In the genomic region with DNA sequence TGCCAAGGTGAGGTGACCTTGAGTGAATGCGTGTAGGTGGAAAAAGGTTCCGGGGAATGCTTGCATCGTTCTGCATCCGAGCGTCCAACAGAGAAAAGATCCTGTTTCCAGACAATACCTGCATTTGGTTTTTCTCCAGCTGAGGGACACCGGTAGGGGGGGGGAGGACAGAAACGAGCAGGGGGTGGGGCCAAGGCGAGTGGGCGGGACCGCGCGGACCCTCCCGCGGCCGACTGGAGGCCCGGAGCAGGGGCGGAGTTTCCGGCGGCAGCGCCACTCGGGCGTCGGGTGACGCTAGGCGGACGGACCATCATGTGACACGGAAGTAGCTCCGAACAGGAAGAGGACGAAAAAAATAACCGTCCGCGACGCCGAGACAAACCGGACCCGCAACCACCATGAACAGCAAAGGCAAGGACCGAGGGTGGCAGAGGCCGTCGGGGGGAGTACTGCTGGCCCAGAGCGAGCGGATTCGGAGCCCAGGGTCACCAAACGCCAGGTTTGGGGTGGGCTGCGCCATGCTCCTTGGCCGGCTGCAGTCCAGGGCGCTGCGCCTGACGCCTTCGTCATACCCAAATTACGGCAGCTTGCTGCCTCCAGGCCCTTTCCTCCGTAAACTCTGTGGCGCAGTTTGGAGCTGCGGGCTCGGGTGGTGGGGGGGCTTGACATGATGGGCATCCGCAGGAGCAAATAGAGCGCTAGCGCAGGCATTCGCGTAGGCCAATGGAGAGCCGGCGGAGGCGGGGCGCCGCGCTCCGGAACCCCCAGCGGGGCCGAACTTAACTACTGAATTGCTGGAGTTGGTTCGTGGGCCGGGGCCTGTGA, we compare ENCODE assay signal across 1 cellular context.
TF ChIP-seq lines count a peak whose summit lies in the region.

A gene with protein sequence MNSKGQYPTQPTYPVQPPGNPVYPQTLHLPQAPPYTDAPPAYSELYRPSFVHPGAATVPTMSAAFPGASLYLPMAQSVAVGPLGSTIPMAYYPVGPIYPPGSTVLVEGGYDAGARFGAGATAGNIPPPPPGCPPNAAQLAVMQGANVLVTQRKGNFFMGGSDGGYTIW (plus strand): TSS at position 317 of the 825 bp plus-strand sequence. CDS start 82 bp downstream, at position 399.

TF ChIP-seq in HepG2, 621 proteins besides CTCF, POLR2A, EP300 and RAD21 (continued from another document and continues in another):
- TF ChIP-seq, protein P1, sequence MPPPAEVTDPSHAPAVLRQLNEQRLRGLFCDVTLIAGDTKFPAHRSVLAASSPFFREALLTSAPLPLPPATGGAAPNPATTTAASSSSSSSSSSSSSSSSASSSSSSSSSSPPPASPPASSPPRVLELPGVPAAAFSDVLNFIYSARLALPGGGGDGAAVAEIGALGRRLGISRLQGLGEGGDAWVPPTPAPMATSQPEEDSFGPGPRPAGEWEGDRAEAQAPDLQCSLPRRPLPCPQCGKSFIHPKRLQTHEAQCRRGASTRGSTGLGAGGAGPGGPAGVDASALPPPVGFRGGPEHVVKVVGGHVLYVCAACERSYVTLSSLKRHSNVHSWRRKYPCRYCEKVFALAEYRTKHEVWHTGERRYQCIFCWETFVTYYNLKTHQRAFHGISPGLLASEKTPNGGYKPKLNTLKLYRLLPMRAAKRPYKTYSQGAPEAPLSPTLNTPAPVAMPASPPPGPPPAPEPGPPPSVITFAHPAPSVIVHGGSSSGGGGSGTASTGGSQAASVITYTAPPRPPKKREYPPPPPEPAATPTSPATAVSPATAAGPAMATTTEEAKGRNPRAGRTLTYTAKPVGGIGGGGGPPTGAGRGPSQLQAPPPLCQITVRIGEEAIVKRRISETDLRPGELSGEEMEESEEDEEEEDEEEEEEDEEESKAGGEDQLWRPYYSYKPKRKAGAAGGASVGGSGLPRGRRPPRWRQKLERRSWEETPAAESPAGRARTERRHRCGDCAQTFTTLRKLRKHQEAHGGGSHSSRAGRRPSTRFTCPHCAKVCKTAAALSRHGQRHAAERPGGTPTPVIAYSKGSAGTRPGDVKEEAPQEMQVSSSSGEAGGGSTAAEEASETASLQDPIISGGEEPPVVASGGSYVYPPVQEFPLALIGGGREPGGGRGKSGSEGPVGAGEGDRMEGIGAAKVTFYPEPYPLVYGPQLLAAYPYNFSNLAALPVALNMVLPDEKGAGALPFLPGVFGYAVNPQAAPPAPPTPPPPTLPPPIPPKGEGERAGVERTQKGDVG (CRISPR knock-in tag; IDR thresholded peaks at IDR 0.05; ENCODE audit: borderline replicate concordance), result no peak; the same call in 1 of the 2 replicates
- TF ChIP-seq, protein P2, sequence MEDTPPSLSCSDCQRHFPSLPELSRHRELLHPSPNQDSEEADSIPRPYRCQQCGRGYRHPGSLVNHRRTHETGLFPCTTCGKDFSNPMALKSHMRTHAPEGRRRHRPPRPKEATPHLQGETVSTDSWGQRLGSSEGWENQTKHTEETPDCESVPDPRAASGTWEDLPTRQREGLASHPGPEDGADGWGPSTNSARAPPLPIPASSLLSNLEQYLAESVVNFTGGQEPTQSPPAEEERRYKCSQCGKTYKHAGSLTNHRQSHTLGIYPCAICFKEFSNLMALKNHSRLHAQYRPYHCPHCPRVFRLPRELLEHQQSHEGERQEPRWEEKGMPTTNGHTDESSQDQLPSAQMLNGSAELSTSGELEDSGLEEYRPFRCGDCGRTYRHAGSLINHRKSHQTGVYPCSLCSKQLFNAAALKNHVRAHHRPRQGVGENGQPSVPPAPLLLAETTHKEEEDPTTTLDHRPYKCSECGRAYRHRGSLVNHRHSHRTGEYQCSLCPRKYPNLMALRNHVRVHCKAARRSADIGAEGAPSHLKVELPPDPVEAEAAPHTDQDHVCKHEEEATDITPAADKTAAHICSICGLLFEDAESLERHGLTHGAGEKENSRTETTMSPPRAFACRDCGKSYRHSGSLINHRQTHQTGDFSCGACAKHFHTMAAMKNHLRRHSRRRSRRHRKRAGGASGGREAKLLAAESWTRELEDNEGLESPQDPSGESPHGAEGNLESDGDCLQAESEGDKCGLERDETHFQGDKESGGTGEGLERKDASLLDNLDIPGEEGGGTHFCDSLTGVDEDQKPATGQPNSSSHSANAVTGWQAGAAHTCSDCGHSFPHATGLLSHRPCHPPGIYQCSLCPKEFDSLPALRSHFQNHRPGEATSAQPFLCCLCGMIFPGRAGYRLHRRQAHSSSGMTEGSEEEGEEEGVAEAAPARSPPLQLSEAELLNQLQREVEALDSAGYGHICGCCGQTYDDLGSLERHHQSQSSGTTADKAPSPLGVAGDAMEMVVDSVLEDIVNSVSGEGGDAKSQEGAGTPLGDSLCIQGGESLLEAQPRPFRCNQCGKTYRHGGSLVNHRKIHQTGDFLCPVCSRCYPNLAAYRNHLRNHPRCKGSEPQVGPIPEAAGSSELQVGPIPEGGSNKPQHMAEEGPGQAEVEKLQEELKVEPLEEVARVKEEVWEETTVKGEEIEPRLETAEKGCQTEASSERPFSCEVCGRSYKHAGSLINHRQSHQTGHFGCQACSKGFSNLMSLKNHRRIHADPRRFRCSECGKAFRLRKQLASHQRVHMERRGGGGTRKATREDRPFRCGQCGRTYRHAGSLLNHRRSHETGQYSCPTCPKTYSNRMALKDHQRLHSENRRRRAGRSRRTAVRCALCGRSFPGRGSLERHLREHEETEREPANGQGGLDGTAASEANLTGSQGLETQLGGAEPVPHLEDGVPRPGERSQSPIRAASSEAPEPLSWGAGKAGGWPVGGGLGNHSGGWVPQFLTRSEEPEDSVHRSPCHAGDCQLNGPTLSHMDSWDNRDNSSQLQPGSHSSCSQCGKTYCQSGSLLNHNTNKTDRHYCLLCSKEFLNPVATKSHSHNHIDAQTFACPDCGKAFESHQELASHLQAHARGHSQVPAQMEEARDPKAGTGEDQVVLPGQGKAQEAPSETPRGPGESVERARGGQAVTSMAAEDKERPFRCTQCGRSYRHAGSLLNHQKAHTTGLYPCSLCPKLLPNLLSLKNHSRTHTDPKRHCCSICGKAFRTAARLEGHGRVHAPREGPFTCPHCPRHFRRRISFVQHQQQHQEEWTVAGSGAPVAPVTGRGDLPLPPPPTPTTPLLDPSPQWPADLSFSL (CRISPR knock-in tag; IDR thresholded peaks at IDR 0.05), result no peak
- TF ChIP-seq, protein P3, sequence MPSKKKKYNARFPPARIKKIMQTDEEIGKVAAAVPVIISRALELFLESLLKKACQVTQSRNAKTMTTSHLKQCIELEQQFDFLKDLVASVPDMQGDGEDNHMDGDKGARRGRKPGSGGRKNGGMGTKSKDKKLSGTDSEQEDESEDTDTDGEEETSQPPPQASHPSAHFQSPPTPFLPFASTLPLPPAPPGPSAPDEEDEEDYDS (CRISPR knock-in tag; IDR thresholded peaks at IDR 0.05), result peak; percentile 52; the same call in 1 of the 2 replicates
- TF ChIP-seq NONO (IDR thresholded peaks at IDR 0.05) (no peak), NONO (CRISPR knock-in tag; conservative IDR thresholded peaks at IDR 0.05) (peak; percentile 53; the same call in 1 of the 2 replicates), ZNF34 (CRISPR knock-in tag; IDR thresholded peaks at IDR 0.05; ENCODE audit: borderline replicate concordance) (no peak), ZNF333 (CRISPR knock-in tag; IDR thresholded peaks at IDR 0.05; ENCODE audit: borderline replicate concordance) (0 out of 2 replicates have a peak, but pooled peaks have one; percentile 17), CAMTA2 (CRISPR knock-in tag; IDR thresholded peaks at IDR 0.05; ENCODE audit: borderline replicate concordance) (no peak), ZNF780A (CRISPR knock-in tag; IDR thresholded peaks at IDR 0.05) (no peak), SRSF9 (IDR thresholded peaks at IDR 0.05; ENCODE audit: borderline replicate concordance, insufficient read depth, low read depth, low read length, poor library complexity, severe bottlenecking) (no peak), HOXA3 (CRISPR knock-in tag; IDR thresholded peaks at IDR 0.05) (peak; percentile 79), ONECUT2 (CRISPR knock-in tag; IDR thresholded peaks at IDR 0.05) (no peak), ZNF232 (CRISPR knock-in tag; IDR thresholded peaks at IDR 0.05; ENCODE audit: borderline replicate concordance) (0 out of 2 replicates have a peak, but pooled peaks have one; percentile 79), JARID2 (CRISPR knock-in tag; IDR thresholded peaks at IDR 0.05; ENCODE audit: insufficient replicate concordance) (no peak), ZNF570 (CRISPR knock-in tag; IDR thresholded peaks at IDR 0.05; ENCODE audit: borderline replicate concordance) (no peak), ZNF577 (CRISPR knock-in tag; IDR thresholded peaks at IDR 0.05; ENCODE audit: borderline replicate concordance, low read depth) (no peak), THYN1 (CRISPR knock-in tag; IDR thresholded peaks at IDR 0.05; ENCODE audit: borderline replicate concordance, low read depth) (no peak), WIZ (CRISPR knock-in tag; IDR thresholded peaks at IDR 0.05) (0 out of 2 replicates have a peak, but pooled peaks have one; percentile 34), ZNF510 (CRISPR knock-in tag; IDR thresholded peaks at IDR 0.05; ENCODE audit: low read depth) (no peak), ZNF768 (CRISPR knock-in tag; IDR thresholded peaks at IDR 0.05) (peak; percentile 82; the same call in 1 of the 2 replicates), ZNF337 (CRISPR knock-in tag; IDR thresholded peaks at IDR 0.05; ENCODE audit: borderline replicate concordance, low read depth) (no peak), REXO4 (CRISPR knock-in tag; IDR thresholded peaks at IDR 0.05; ENCODE audit: borderline replicate concordance) (no peak), ZNF773 (CRISPR knock-in tag; IDR thresholded peaks at IDR 0.05; ENCODE audit: borderline replicate concordance) (peak; percentile 56; the same call in 1 of the 2 replicates), CCDC6 (CRISPR knock-in tag; IDR thresholded peaks at IDR 0.05) (peak; percentile 58; the same call in 1 of the 2 replicates), TCF12 (IDR thresholded peaks at IDR 0.05) (no peak), TCF12 (CRISPR knock-in tag; IDR thresholded peaks at IDR 0.05) (no peak), IKZF1 (IDR thresholded peaks at IDR 0.05) (no peak), ZMAT3 (CRISPR knock-in tag; conservative IDR thresholded peaks at IDR 0.05) (0 out of 2 replicates have a peak, but pooled peaks have one; percentile 43)
- TF ChIP-seq, protein P4, sequence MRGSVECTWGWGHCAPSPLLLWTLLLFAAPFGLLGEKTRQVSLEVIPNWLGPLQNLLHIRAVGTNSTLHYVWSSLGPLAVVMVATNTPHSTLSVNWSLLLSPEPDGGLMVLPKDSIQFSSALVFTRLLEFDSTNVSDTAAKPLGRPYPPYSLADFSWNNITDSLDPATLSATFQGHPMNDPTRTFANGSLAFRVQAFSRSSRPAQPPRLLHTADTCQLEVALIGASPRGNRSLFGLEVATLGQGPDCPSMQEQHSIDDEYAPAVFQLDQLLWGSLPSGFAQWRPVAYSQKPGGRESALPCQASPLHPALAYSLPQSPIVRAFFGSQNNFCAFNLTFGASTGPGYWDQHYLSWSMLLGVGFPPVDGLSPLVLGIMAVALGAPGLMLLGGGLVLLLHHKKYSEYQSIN (CRISPR knock-in tag; IDR thresholded peaks at IDR 0.05; ENCODE audit: borderline replicate concordance), result no peak
- TF ChIP-seq, protein P5, sequence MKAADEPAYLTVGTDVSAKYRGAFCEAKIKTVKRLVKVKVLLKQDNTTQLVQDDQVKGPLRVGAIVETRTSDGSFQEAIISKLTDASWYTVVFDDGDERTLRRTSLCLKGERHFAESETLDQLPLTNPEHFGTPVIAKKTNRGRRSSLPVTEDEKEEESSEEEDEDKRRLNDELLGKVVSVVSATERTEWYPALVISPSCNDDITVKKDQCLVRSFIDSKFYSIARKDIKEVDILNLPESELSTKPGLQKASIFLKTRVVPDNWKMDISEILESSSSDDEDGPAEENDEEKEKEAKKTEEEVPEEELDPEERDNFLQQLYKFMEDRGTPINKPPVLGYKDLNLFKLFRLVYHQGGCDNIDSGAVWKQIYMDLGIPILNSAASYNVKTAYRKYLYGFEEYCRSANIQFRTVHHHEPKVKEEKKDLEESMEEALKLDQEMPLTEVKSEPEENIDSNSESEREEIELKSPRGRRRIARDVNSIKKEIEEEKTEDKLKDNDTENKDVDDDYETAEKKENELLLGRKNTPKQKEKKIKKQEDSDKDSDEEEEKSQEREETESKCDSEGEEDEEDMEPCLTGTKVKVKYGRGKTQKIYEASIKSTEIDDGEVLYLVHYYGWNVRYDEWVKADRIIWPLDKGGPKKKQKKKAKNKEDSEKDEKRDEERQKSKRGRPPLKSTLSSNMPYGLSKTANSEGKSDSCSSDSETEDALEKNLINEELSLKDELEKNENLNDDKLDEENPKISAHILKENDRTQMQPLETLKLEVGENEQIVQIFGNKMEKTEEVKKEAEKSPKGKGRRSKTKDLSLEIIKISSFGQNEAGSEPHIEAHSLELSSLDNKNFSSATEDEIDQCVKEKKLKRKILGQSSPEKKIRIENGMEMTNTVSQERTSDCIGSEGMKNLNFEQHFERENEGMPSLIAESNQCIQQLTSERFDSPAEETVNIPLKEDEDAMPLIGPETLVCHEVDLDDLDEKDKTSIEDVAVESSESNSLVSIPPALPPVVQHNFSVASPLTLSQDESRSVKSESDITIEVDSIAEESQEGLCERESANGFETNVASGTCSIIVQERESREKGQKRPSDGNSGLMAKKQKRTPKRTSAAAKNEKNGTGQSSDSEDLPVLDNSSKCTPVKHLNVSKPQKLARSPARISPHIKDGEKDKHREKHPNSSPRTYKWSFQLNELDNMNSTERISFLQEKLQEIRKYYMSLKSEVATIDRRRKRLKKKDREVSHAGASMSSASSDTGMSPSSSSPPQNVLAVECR (CRISPR knock-in tag; IDR thresholded peaks at IDR 0.05; ENCODE audit: borderline replicate concordance), result peak; percentile 95
- TF ChIP-seq, protein P6, sequence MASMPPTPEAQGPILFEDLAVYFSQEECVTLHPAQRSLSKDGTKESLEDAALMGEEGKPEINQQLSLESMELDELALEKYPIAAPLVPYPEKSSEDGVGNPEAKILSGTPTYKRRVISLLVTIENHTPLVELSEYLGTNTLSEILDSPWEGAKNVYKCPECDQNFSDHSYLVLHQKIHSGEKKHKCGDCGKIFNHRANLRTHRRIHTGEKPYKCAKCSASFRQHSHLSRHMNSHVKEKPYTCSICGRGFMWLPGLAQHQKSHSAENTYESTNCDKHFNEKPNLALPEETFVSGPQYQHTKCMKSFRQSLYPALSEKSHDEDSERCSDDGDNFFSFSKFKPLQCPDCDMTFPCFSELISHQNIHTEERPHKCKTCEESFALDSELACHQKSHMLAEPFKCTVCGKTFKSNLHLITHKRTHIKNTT (CRISPR knock-in tag; IDR thresholded peaks at IDR 0.05), result no peak
- TF ChIP-seq, protein P7, sequence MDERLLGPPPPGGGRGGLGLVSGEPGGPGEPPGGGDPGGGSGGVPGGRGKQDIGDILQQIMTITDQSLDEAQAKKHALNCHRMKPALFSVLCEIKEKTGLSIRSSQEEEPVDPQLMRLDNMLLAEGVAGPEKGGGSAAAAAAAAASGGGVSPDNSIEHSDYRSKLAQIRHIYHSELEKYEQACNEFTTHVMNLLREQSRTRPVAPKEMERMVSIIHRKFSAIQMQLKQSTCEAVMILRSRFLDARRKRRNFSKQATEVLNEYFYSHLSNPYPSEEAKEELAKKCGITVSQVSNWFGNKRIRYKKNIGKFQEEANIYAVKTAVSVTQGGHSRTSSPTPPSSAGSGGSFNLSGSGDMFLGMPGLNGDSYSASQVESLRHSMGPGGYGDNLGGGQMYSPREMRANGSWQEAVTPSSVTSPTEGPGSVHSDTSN (CRISPR knock-in tag; IDR thresholded peaks at IDR 0.05), result peak; percentile 96
- TF ChIP-seq, protein P8, sequence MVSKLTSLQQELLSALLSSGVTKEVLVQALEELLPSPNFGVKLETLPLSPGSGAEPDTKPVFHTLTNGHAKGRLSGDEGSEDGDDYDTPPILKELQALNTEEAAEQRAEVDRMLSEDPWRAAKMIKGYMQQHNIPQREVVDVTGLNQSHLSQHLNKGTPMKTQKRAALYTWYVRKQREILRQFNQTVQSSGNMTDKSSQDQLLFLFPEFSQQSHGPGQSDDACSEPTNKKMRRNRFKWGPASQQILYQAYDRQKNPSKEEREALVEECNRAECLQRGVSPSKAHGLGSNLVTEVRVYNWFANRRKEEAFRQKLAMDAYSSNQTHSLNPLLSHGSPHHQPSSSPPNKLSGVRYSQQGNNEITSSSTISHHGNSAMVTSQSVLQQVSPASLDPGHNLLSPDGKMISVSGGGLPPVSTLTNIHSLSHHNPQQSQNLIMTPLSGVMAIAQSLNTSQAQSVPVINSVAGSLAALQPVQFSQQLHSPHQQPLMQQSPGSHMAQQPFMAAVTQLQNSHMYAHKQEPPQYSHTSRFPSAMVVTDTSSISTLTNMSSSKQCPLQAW (CRISPR knock-in tag; IDR thresholded peaks at IDR 0.05), result peak; percentile 86
